In the genomic region with DNA sequence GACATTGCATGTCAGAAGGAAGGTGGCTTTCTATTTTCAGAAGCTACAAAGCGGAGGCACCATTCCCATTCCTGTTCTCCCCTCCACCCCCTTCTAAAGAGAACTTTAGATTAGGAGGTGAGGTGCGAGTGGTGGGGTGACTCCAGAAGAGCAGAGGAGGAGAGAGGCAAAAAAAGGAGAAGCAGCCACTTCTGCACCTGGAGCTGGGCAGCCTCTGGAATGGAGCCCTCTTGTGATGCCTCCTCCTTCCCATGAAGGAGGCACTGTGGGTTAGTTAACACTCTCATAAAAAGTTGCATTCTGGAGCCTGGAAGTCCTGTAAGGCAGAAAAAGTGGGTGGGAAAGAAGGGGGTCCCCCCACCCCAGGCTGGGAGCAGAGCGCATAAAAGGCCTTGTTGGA, we compare ENCODE assay signal across 25 cellular contexts. TPM values are rescaled to one million over a fixed set of nuclear protein-coding genes. Genes with fewer than 3 reads are reported as not detected.
"Had no signal": no experiment of that assay in that cellular context is flagged by ENCODE, and none has a peak within 500 bp of the region (broad histone marks: within the 10 kb centered on the region; RNA-seq: fewer than 3 reads in every experiment).

No MANE protein-coding gene starts in this region.

- DNase-seq: effector CD4-positive, alpha-beta T cell; heart left ventricle; hippocampal formation; mammary epithelial cell; naive thymus-derived CD4-positive, alpha-beta T cell; nephron progenitor cell; spleen; stimulated activated CD4-positive, alpha-beta T cell treated with anti-CD3 and anti-CD28 coated beads, Interleukin-15, amount 100 ng/mL, for 24 hours; stimulated activated CD4-positive, alpha-beta T cell treated with anti-CD3 and anti-CD28 coated beads, Interleukin-1b, Interleukin-23, amount 100 ng/mL, for 48 hours; stimulated activated CD4-positive, alpha-beta T cell treated with anti-CD3 and anti-CD28 coated beads, Interleukin-4, amount 100 ng/mL, for 4 hours; stimulated activated naive B cell treated with anti-CD40 and anti-IgM and Interleukin-4, amounts not matched to agents 10 μg/mL and 1 μg/mL and 100 μg/mL, for 72 hours; trophoblast cell had no signal

- H3K4me3 ChIP-seq: coronary artery, heart left ventricle, spleen had no signal

- H3K9me3 Mint-ChIP-seq: nephron progenitor cell; stimulated activated naive B cell treated with anti-CD40 and anti-IgM and Interleukin-4, amounts not matched to agents 10 μg/mL and 1 μg/mL and 100 μg/mL, for 72 hours had no signal

- H3K4me3 Mint-ChIP-seq: naive thymus-derived CD4-positive, alpha-beta T cell; nephron progenitor cell; stimulated activated naive B cell treated with anti-CD40 and anti-IgM and Interleukin-4, amounts not matched to agents 10 μg/mL and 1 μg/mL and 100 μg/mL, for 72 hours had no signal

- ATAC-seq: heart left ventricle; left lobe of liver; naive thymus-derived CD4-positive, alpha-beta T cell; sciatic nerve; stimulated activated naive B cell treated with anti-CD40 and anti-IgM and Interleukin-4, amounts not matched to agents 10 μg/mL and 1 μg/mL and 100 μg/mL, for 72 hours had no signal

- H3K9me3 ChIP-seq: heart left ventricle, spleen had no signal

- H3K36me3 Mint-ChIP-seq: naive thymus-derived CD4-positive, alpha-beta T cell had no signal

- H3K36me3 ChIP-seq: heart left ventricle, spleen had no signal

- H3K27ac Mint-ChIP-seq: naive thymus-derived CD4-positive, alpha-beta T cell; nephron progenitor cell; stimulated activated naive B cell treated with anti-CD40 and anti-IgM and Interleukin-4, amounts not matched to agents 10 μg/mL and 1 μg/mL and 100 μg/mL, for 72 hours had no signal

RNA-seq across cellular contexts. Expression of a gene that starts 4.8 kb away (rescaled TPM):
- total RNA-seq: dermis microvascular lymphatic vessel endothelial cell; fibroblast of lung; glomerular endothelial cell; heart left ventricle; left lobe of liver; lower leg skin; mammary epithelial cell; mesenteric fat pad; mononuclear cell; naive thymus-derived CD4-positive, alpha-beta T cell; omental fat pad; pulmonary artery endothelial cell; sciatic nerve; skeletal muscle tissue; spleen; urinary bladder had no signal
